16 cellular contexts compared by ENCODE assay signal in the genomic region with DNA sequence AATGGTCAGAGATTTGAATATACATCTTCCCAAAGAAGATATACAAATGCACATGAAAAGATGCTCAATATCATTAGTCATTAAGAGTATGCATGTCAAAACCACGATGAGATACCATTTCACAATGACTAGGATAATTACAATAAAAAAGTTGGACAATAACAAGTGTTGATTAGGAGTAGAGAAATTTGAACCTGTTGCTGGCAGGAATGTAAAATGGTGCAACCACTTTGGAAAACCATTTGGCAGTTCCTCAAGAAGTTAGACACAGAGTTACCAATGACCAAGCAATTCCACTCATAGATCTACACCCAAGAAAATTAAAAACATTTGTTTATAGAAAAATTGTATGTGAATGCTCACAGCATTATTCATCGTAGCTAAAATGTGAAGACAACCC.
"Had no signal": no experiment of that assay in that cellular context is flagged by ENCODE, and none has a peak within 500 bp of the region (broad histone marks: within the 10 kb centered on the region; RNA-seq: fewer than 3 reads in every experiment).

No MANE protein-coding gene starts in this region.

- ATAC-seq: esophagus mucosa, foreskin keratinocyte, left cardiac atrium, pancreas, right cardiac atrium had no signal

- DNase-seq: cortex of kidney; dorsolateral prefrontal cortex; effector CD8-positive, alpha-beta T cell; foreskin keratinocyte; kidney; left cardiac atrium; left ventricle myocardium inferior; mesenchymal stem cell; midbrain; occipital lobe; pancreas; right cardiac atrium; stimulated activated CD4-positive, alpha-beta T cell treated with anti-CD3 and anti-CD28 coated beads, Interleukin-2, amount 100 ng/mL, for 48 hours; stimulated activated naive CD4-positive, alpha-beta T cell treated with Interleukin-2 at 50 U/mL for 16 hours; trophoblast cell had no signal
